ENCODE assay signal across 12 cellular contexts in genomic region chr5:13348568-13348967, GRCh38.
DNase-seq lines count a peak whose midpoint lies in the region; ATAC-seq and TF ChIP-seq lines count a peak whose summit lies in the region.
"Had no signal": no experiment of that assay in that cellular context is flagged by ENCODE, and none has a peak within 500 bp of the region (broad histone marks: within the 10 kb centered on the region; RNA-seq: fewer than 3 reads in every experiment).

No MANE protein-coding gene starts in this region.

- no peak for ATAC-seq in HG03432 (IDR thresholded peaks at IDR 0.05; ENCODE audit: unreplicated experiment)

- DNase-seq in HPDE6-E6E7 (ENCODE audit: extremely low spot score) = peak; percentile 7
- peak; percentile 29 for DNase-seq in RPMI7951 (ENCODE audit: low read depth)
- DNase-seq in epithelial cell of esophagus (ENCODE audit: low read depth) = peak; percentile 66
- no peak for DNase-seq in foreskin fibroblast
- DNase-seq in substantia nigra (lab: John Stamatoyannopoulos, UW) = no peak
- DNase-seq in NCI-H2227 (lab: John Stamatoyannopoulos, UW; ENCODE audit: unreplicated experiment) = no peak
- DNase-seq: CD4-positive, alpha-beta memory T cell; DMS79; GOT3; H9 had no signal

- no peak for TF ChIP-seq CTCF in epithelial cell of esophagus (IDR thresholded peaks at IDR 0.05; ENCODE audit: insufficient read depth, low read depth, low read length, missing control alignments)
- TF ChIP-seq CTCF in foreskin fibroblast (IDR thresholded peaks at IDR 0.05; ENCODE audit: low read depth, low read length) = no peak

- H3K4me3 ChIP-seq in epithelial cell of esophagus (ENCODE audit: low read length) (no peak overlapping the region), foreskin fibroblast (ENCODE audit: low read depth in 1 of 2, low read length in 2 of 2) (no peak overlapping the region)

- H3K27ac ChIP-seq in substantia nigra (ENCODE audit: low read depth, low read length, poor library complexity, severe bottlenecking) = no peak overlapping the region
- H3K27ac ChIP-seq: C4-2B had no signal

Comparison
In these comparisons a context has a peak if more than half of its experiments do, and no peak if none do; other contexts are left out.
1. DNase-seq: peak in HPDE6-E6E7 (single experiment), RPMI7951 (single experiment) and epithelial cell of esophagus (single experiment); none in foreskin fibroblast (0 of 2), substantia nigra (0 of 49) and NCI-H2227 (single experiment).